Comparison of ENCODE assay signal across 8 cellular contexts in the genomic region with DNA sequence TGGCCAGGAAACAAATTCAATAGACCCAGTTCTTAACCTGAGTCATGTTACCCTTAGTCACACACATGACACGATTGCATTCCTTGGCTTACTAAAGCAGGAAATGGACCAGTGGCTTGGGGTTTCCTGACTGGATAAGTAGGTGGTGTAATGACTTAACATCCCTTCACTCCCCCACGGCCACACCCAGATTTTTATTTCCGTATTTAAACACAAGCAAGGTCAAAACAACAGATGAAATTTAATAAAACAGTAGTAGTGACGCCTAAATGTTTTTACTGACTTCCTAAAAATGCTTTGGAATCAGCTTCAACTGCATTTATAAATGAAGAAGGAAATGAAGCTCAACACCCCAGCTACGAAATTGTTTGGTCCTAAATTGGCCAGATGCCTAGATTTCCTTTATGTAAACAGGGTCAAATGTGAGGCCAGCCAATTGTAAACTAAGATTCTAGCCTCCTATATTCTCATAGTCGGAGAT.
A peak's percentile ranks its signal among the peaks of the same experiment; 100 is the strongest.
DNase-seq lines count a peak whose midpoint lies in the region; ATAC-seq and TF ChIP-seq lines count a peak whose summit lies in the region.

No MANE protein-coding gene starts in this region.

- no peaks in the 10 kb centered on the region for H3K27me3 ChIP-seq in right atrium auricular region

- DNase-seq in AML-193 (lab: John Stamatoyannopoulos, UW) (peak; percentile 98 to 99), LHCN-M2 (ENCODE audit: low read depth) (peak; percentile 99), right atrium auricular region (ENCODE audit: low spot score) (peak; percentile 82)
- peak; percentile 60 for DNase-seq in activated naive CD4-positive, alpha-beta T cell treated with anti-CD3 and anti-CD28 coated beads for 36 hours
- DNase-seq in stimulated activated CD8-positive, alpha-beta memory T cell treated with anti-CD3 and anti-CD28 coated beads, Interleukin-7, amount 100 ng/mL, for 48 hours (ENCODE audit: extremely low read depth in 1 of 2, low read depth in 1 of 2): peak; percentile 8 to 36
- DNase-seq in NK-92 treated with Interleukin-12 subunit alpha and Interleukin-12 subunit beta, amount 100 ng/mL, for 24 hours (lab: John Stamatoyannopoulos, UW): no peak

- peak overlapping the region; percentile 10 for H3K27ac Mint-ChIP-seq in activated naive CD4-positive, alpha-beta T cell treated with anti-CD3 and anti-CD28 coated beads for 36 hours

- H3K4me3 ChIP-seq in right atrium auricular region: no peak overlapping the region

- peak overlapping the region; percentile 6 to 56 for H3K27ac ChIP-seq in right atrium auricular region

- H3K4me1 Mint-ChIP-seq in activated naive CD4-positive, alpha-beta T cell treated with anti-CD3 and anti-CD28 coated beads for 36 hours (ENCODE audit: low read depth): peaks cover 32% of the 10 kb centered on the region

- CTCF ChIA-PET in activated naive CD4-positive, alpha-beta T cell treated with anti-CD3 and anti-CD28 coated beads for 36 hours (lab: Charles Lee): interaction anchor here (1.3 kb wide), 1 partner anchor 10 kb away, joined by 3 read pairs; no protein-coding TSS in a partner anchor

- H3K27me3 Mint-ChIP-seq in activated naive CD4-positive, alpha-beta T cell treated with anti-CD3 and anti-CD28 coated beads for 36 hours (ENCODE audit: low read depth): no peaks in the 10 kb centered on the region

- no peaks in the 10 kb centered on the region for H3K9me3 ChIP-seq in right atrium auricular region

- H3K4me1 ChIP-seq in right atrium auricular region: peaks cover 0 to 10% of the 10 kb centered on the region in 2 donors

- H3K9me3 Mint-ChIP-seq in activated naive CD4-positive, alpha-beta T cell treated with anti-CD3 and anti-CD28 coated beads for 36 hours: no peaks in the 10 kb centered on the region

- intact Hi-C loops in activated naive CD4-positive, alpha-beta T cell treated with anti-CD3 and anti-CD28 coated beads for 36 hours (cut with micrococcal nuclease): loop anchor here (1.0 to 5.0 kb wide), 3 partner anchors 167 to 403 kb away; partner anchors contain the start of gene SLC9A9

- ATAC-seq in GM21447 (IDR thresholded peaks at IDR 0.05; ENCODE audit: unreplicated experiment): no peak
- no peak for ATAC-seq in HG02588 (IDR thresholded peaks at IDR 0.05; ENCODE audit: unreplicated experiment)

- H3K36me3 ChIP-seq in right atrium auricular region: no peaks in the 10 kb centered on the region

- H3K36me3 Mint-ChIP-seq in activated naive CD4-positive, alpha-beta T cell treated with anti-CD3 and anti-CD28 coated beads for 36 hours (ENCODE audit: low read depth): peaks cover 1% of the 10 kb centered on the region

- no peak overlapping the region for H3K4me3 Mint-ChIP-seq in activated naive CD4-positive, alpha-beta T cell treated with anti-CD3 and anti-CD28 coated beads for 36 hours

- no peak for TF ChIP-seq CTCF in right atrium auricular region (IDR thresholded peaks at IDR 0.05)
